In the genomic region with DNA sequence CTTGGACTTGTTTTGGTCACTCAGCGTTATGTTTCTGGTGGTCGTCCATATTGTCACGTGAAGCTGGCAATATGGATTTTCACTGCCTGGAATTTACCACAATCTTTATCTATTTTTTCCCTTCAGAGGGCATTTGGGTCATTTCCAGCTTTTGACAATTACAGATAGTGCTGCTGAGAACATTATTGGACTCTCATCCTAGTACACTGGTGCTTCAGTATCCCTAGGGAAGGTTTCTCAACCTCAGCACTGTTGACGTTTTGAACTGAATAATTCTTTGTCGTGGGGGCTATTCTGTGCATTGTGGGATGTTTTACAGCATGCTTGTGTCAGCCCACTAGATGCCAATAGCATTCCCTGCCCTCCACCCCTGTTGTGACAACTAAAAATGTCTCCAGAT, we compare ENCODE assay signal across 20 cellular contexts.
"Had no signal": no experiment of that assay in that cellular context is flagged by ENCODE, and none has a peak within 500 bp of the region (broad histone marks: within the 10 kb centered on the region; RNA-seq: fewer than 3 reads in every experiment).

No MANE protein-coding gene starts in this region.

- ATAC-seq: HepG2, Panc1, PC-3 had no signal

- DNase-seq: IMR-90; Karpas-422; KG1; MG63; NCI-H1092; NCI-H1105 treated with DMSO at 0.1 percent for 48 hours; NCI-H1417 treated with DMSO at 0.1 percent for 48 hours; NCI-H146; NCI-H1694 treated with DMSO at 0.1 percent for 48 hours; NCI-H1930; NCI-H2081; NCI-H2107; NCI-H2227 treated with DMSO at 0.1 percent for 48 hours; NCI-H524; NCI-H526 treated with DMSO at 0.1 percent for 48 hours; NCI-H748 treated with DMSO at 0.1 percent for 48 hours; NK-92 treated with Interleukin-12 subunit alpha and Interleukin-12 subunit beta, amount 100 ng/mL, for 24 hours; PC-3 had no signal
